In the genomic region with DNA sequence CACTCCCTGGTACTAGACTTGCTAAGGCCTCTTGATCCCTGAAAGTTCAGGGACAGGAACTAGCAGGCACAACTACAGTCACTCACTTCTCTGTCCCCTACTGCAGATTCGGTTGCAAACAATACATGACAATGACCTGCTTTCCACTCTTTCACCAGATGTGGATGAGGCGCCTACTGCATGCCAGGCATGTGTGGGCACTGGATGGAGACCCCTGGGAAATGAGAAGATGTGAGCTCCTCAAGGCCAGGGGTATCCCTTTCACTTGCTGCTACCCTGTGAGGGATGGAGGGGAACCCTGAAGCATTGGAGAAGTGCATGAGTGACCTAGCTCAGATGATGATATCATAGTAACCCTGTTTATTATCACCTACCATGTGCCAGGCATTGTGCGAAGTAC, we compare ENCODE assay signal across 5 cellular contexts.
DNase-seq lines count a peak whose midpoint lies in the region; FAIRE-seq and TF ChIP-seq lines count a peak whose summit lies in the region.
"Not testable (repeated sequence)": the region's sequence is repeated elsewhere in the genome, so short reads cannot be mapped to it uniquely, and the experiment has no call there.

No MANE protein-coding gene starts in this region.

- FAIRE-seq in kidney (lab: Jason Lieb, UNC), result not testable (repeated sequence)

- not testable (repeated sequence) for H3K4me2 ChIP-seq in hepatocyte

- not testable (repeated sequence) for H2AFZ ChIP-seq in hepatocyte

- not testable (repeated sequence) for H3K27ac ChIP-seq in hepatocyte; kidney (ENCODE audit: low read depth in 2 of 2, low read length in 2 of 2); vagina

- TF ChIP-seq CTCF in hepatocyte (IDR thresholded peaks at IDR 0.05; ENCODE audit: poor library complexity); kidney (IDR thresholded peaks at IDR 0.05; ENCODE audit: borderline replicate concordance, extremely low read depth, insufficient read depth); vagina (IDR thresholded peaks at IDR 0.05): not testable (repeated sequence)

- whole genome bisulfite sequencing in hepatocyte (ENCODE audit: low lambda C conversion rate, missing lambda C conversion rate), result 52% methylated on average over 3 of the region's 3 CpGs

- H3K27me3 ChIP-seq in hepatocyte, vagina: not testable (repeated sequence)

- not testable (repeated sequence) for H3K4me3 ChIP-seq in hepatocyte; kidney (ENCODE audit: low read length in 2 of 2); vagina

- H3K36me3 ChIP-seq in hepatocyte (replicated peaks; ENCODE audit: insufficient read depth, low read depth); kidney (ENCODE audit: control insufficient read depth in 1 of 2, insufficient read depth in 2 of 2, low read length in 2 of 2); vagina: not testable (repeated sequence)

- TF ChIP-seq POLR2A in vagina (IDR thresholded peaks at IDR 0.05), result not testable (repeated sequence)

- not testable (repeated sequence) for H3K9me3 ChIP-seq in hepatocyte (ENCODE audit: low read depth); kidney (ENCODE audit: control insufficient read depth in 1 of 2, low read length in 2 of 2); vagina

- intact Hi-C loops in kidney (cut with DNase I); vagina (cut with DNase I): not testable (repeated sequence)

- H3K9ac ChIP-seq in kidney (ENCODE audit: low read length in 2 of 2), result not testable (repeated sequence)

- not testable (repeated sequence) for H3K9me2 ChIP-seq in hepatocyte (replicated peaks; ENCODE audit: insufficient read depth)

- DNase-seq in RPMI8226 (peak; percentile 2), dedifferentiated amniotic fluid mesenchymal stem cell (ENCODE audit: extremely low spot score) (peak; percentile 11), hepatocyte (ENCODE audit: low spot score) (peak; percentile 2), kidney (peak; percentile 27), vagina (ENCODE audit: extremely low spot score in 2 of 2) (peak; percentile 85 to 94)

- H3K79me2 ChIP-seq in hepatocyte, result not testable (repeated sequence)

- not testable (repeated sequence) for H3K4me1 ChIP-seq in hepatocyte (ENCODE audit: insufficient read depth); kidney (ENCODE audit: control insufficient read depth in 1 of 2, insufficient read depth in 1 of 2, low read depth in 1 of 2, low read length in 2 of 2); vagina

- not testable (repeated sequence) for H4K20me1 ChIP-seq in hepatocyte (ENCODE audit: insufficient read depth, poor library complexity, severe bottlenecking)

Comparison
In these comparisons a context has a peak if more than half of its experiments do, and no peak if none do; other contexts are left out.
1. DNase-seq: peak in every context shown above with its lines; median percentile 90 in vagina; 27 in kidney; 11 in dedifferentiated amniotic fluid mesenchymal stem cell; 2 in RPMI8226; 2 in hepatocyte.